In genomic region chr2:59888015-59888414, GRCh38 we compare ENCODE assay signal across 9 cellular contexts.
DNase-seq lines count a peak whose midpoint lies in the region; ATAC-seq and TF ChIP-seq lines count a peak whose summit lies in the region.
"Had no signal": no experiment of that assay in that cellular context is flagged by ENCODE, and none has a peak within 500 bp of the region (broad histone marks: within the 10 kb centered on the region; RNA-seq: fewer than 3 reads in every experiment).

No MANE protein-coding gene starts in this region.

- CTCF ChIA-PET in MCF 10A (lab: Yijun Ruan, JAX) (interaction anchor here (0.6 to 1.2 kb wide), 3 partner anchors 10 to 47 kb away, joined by 3 read pairs; no protein-coding TSS in a partner anchor), mammary epithelial cell (lab: Charles Lee; ENCODE audit: low non-redundant PET) (no interaction called here)

- H3K9me3 ChIP-seq in mammary epithelial cell (replicated peaks; ENCODE audit: insufficient read depth, low read length), result no peaks in the 10 kb centered on the region
- H3K9me3 ChIP-seq in gastroesophageal sphincter, result no peaks in the 10 kb centered on the region
- H3K9me3 ChIP-seq: Caco-2 had no signal

- H3K36me3 Mint-ChIP-seq in MCF 10A (ENCODE audit: insufficient read depth, unreplicated experiment), result no peaks in the 10 kb centered on the region

- in situ Hi-C loops in mammary epithelial cell (cut with MboI; ENCODE audit: low sequenced_read_pairs in 2 of 2), result no loop called here

- no peak overlapping the region for H3K4me2 ChIP-seq in mammary epithelial cell (ENCODE audit: insufficient read depth, low read depth, low read length)

- POLR2A ChIA-PET in MCF 10A (lab: Yijun Ruan, JAX), result no interaction called here

- TF ChIP-seq CTCF in MCF 10A (IDR thresholded peaks at IDR 0.05; ENCODE audit: unreplicated experiment) (no peak), mammary epithelial cell (conservative IDR thresholded peaks at IDR 0.05 in 1 of 2, IDR thresholded peaks at IDR 0.05 in 1 of 2; ENCODE audit: extremely low read depth in 1 of 2, insufficient read depth in 1 of 2, low read depth in 1 of 2, low read length in 2 of 2) (no peak), gastroesophageal sphincter (IDR thresholded peaks at IDR 0.05) (no peak)

- H3K27ac ChIP-seq in mammary epithelial cell (ENCODE audit: insufficient read depth, low read depth, low read length), result no peak overlapping the region
- H3K27ac ChIP-seq in gastroesophageal sphincter, result no peak overlapping the region

- H3K9ac ChIP-seq in mammary epithelial cell (ENCODE audit: insufficient read depth, low read length), result no peak overlapping the region

- H3K27ac Mint-ChIP-seq in MCF 10A (ENCODE audit: low read depth, unreplicated experiment), result peak overlapping the region; percentile 7

- TF ChIP-seq POLR2A in gastroesophageal sphincter (IDR thresholded peaks at IDR 0.05), result no peak

- no peaks in the 10 kb centered on the region for H4K20me1 ChIP-seq in mammary epithelial cell (ENCODE audit: insufficient read depth, low read length)

- H3K36me3 ChIP-seq in mammary epithelial cell (ENCODE audit: insufficient read depth, low read length) (no peaks in the 10 kb centered on the region), gastroesophageal sphincter (no peaks in the 10 kb centered on the region)

- H3K9me3 Mint-ChIP-seq in MCF 10A (ENCODE audit: unreplicated experiment), result no peaks in the 10 kb centered on the region

- no peak overlapping the region for H3K4me3 Mint-ChIP-seq in MCF 10A (ENCODE audit: unreplicated experiment)

- H3K4me1 ChIP-seq in mammary epithelial cell (ENCODE audit: insufficient read depth, low read length) (no peaks in the 10 kb centered on the region), gastroesophageal sphincter (no peaks in the 10 kb centered on the region)
- H3K4me1 ChIP-seq: Caco-2 had no signal

- no peak for TF ChIP-seq EP300 in gastroesophageal sphincter (IDR thresholded peaks at IDR 0.05)

- H3K27me3 ChIP-seq in mammary epithelial cell (ENCODE audit: insufficient read depth, low read length) (no peaks in the 10 kb centered on the region), gastroesophageal sphincter (no peaks in the 10 kb centered on the region)

- H3K27me3 Mint-ChIP-seq in MCF 10A (ENCODE audit: insufficient read depth, unreplicated experiment), result no peaks in the 10 kb centered on the region

- no peak overlapping the region for H2AFZ ChIP-seq in mammary epithelial cell (ENCODE audit: low read depth, low read length)

- H3K4me1 Mint-ChIP-seq in MCF 10A (ENCODE audit: insufficient read depth, unreplicated experiment), result peaks cover 32% of the 10 kb centered on the region

- H3K4me3 ChIP-seq in mammary epithelial cell (replicated peaks in 1 of 3; ENCODE audit: insufficient read depth in 1 of 3, low read depth in 2 of 3, low read length in 3 of 3), result no peak overlapping the region
- H3K4me3 ChIP-seq in gastroesophageal sphincter, result no peak overlapping the region

- dilution Hi-C loops in mammary epithelial cell (cut with HindIII; ENCODE audit: low sequenced_read_pairs), result no loop called here

- H3K79me2 ChIP-seq in mammary epithelial cell (ENCODE audit: insufficient read depth, low read length), result no peaks in the 10 kb centered on the region

- no peak for DNase-seq in MCF 10A (ENCODE audit: unreplicated experiment)
- no peak for DNase-seq in mammary epithelial cell
- DNase-seq in activated T-cell treated with anti-CD3 and anti-CD28 coated beads for 1 hour (ENCODE audit: low read depth), result peak; percentile 19
- DNase-seq in stimulated activated CD8-positive, alpha-beta memory T cell treated with anti-CD3 and anti-CD28 coated beads, Interleukin-4, amount 100 ng/mL, for 24 hours (ENCODE audit: low read depth), result peak; percentile 16
- no peak for DNase-seq in NCI-H1436 treated with DMSO at 0.1 percent for 48 hours (lab: John Stamatoyannopoulos, UW)
- no peak for DNase-seq in NCI-H526 (lab: John Stamatoyannopoulos, UW)

- BruUV-seq in MCF 10A (replicated peaks; lab: Mats Ljungman, UMichigan) (no TSS peak), mammary epithelial cell (replicated peaks; lab: Mats Ljungman, UMichigan) (no TSS peak)

- 46% methylated on average over 3 of the region's 3 CpGs for WGBS in mammary epithelial cell (ENCODE audit: low coverage, missing lambda C conversion rate)
- 63% methylated on average over 3 of the region's 3 CpGs; no CpG with 5 or more reads in 1 of the 2 donors for WGBS in gastroesophageal sphincter (ENCODE audit: low coverage in 1 of 2), 2 donors

- intact Hi-C loops in MCF 10A (cut with micrococcal nuclease) (loop anchor here (10.0 kb wide), 1 partner anchor 667 kb away; the partner anchor contains the start of gene BCL11A), mammary epithelial cell (cut with micrococcal nuclease) (no loop called here)

- ATAC-seq in HG03159 (IDR thresholded peaks at IDR 0.05; ENCODE audit: unreplicated experiment), result peak; percentile 95
- no peak for ATAC-seq in gastroesophageal sphincter

Comparison
In these comparisons a context has a peak if more than half of its experiments do, and no peak if none do; other contexts are left out.
1. DNase-seq: peak in activated T-cell treated with anti-CD3 and anti-CD28 coated beads for 1 hour (single experiment) and stimulated activated CD8-positive, alpha-beta memory T cell treated with anti-CD3 and anti-CD28 coated beads, Interleukin-4, amount 100 ng/mL, for 24 hours (single experiment); none in MCF 10A (single experiment), mammary epithelial cell (single experiment), NCI-H1436 treated with DMSO at 0.1 percent for 48 hours (single experiment) and NCI-H526 (0 of 2).